Comparison of ENCODE assay signal across 24 cellular contexts in the genomic region with DNA sequence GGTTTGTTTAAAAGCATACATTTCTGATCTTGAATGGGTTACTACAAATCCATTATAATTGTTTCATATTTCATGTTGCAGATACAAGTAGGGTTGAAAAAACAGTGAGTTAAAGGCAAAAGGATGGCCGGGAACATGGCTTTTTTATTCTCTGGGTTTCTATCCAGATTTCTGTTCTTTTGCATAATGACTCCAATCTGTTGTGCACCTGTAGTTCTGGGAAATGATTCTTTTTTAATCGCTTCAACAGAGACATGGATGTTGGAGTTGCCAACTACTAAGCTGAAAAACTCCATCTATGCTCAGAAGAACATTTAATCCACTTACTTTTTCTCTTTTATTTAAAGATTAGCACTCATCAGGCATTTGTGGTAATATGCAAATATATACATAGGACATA.
"Had no signal": no experiment of that assay in that cellular context is flagged by ENCODE, and none has a peak within 500 bp of the region (broad histone marks: within the 10 kb centered on the region; RNA-seq: fewer than 3 reads in every experiment).

No MANE protein-coding gene starts in this region.

- H3K27ac Mint-ChIP-seq: activated naive CD4-positive, alpha-beta T cell treated with anti-CD3 and anti-CD28 coated beads, Interleukin-2, amount 10 ng/mL, durations not matched to agents 7 days and 5 days; activated naive CD8-positive, alpha-beta T cell treated with anti-CD3 and anti-CD28 coated beads, Interleukin-2, amount 10 ng/mL, durations not matched to agents 7 days and 5 days; activated T-cell treated with anti-CD3 and anti-CD28 coated beads, Interleukin-2, amount 50 U/mL, for 24 hours; nephron progenitor cell; T-helper 1 cell treated with Interleukin-12 subunit alpha and Interleukin-12 subunit beta and Interleukin-4 antibody, amounts not matched to agents 30 μg/mL and 1 μg/mL, for 36 hours had no signal

- H3K36me3 Mint-ChIP-seq: activated naive CD8-positive, alpha-beta T cell treated with anti-CD3 and anti-CD28 coated beads, Interleukin-2, amount 10 ng/mL, durations not matched to agents 7 days and 5 days had no signal

- H3K9me3 Mint-ChIP-seq: activated naive CD4-positive, alpha-beta T cell treated with anti-CD3 and anti-CD28 coated beads, Interleukin-2, amount 10 ng/mL, durations not matched to agents 7 days and 5 days; activated naive CD8-positive, alpha-beta T cell treated with anti-CD3 and anti-CD28 coated beads, Interleukin-2, amount 10 ng/mL, durations not matched to agents 7 days and 5 days; activated T-cell treated with anti-CD3 and anti-CD28 coated beads, Interleukin-2, amount 50 U/mL, for 24 hours; nephron progenitor cell; T-helper 1 cell treated with Interleukin-12 subunit alpha and Interleukin-12 subunit beta and Interleukin-4 antibody, amounts not matched to agents 30 μg/mL and 1 μg/mL, for 36 hours had no signal

- DNase-seq: activated CD4-positive, alpha-beta T cell treated with anti-CD3 and anti-CD28 coated beads for 48 hours; activated CD4-positive, alpha-beta T cell treated with anti-CD3 and anti-CD28 coated beads, Interleukin-2, amount 50 U/mL, for 48 hours; activated CD8-positive, alpha-beta memory T cell treated with anti-CD3 and anti-CD28 coated beads, Interleukin-2, amount 50 U/mL, for 48 hours; activated gamma-delta T cell; activated naive CD4-positive, alpha-beta T cell treated with anti-CD3 and anti-CD28 coated beads, Interleukin-2, amount 10 ng/mL, durations not matched to agents 7 days and 5 days; activated naive CD8-positive, alpha-beta T cell treated with anti-CD3 and anti-CD28 coated beads, Interleukin-2, amount 10 ng/mL, durations not matched to agents 7 days and 5 days; activated T-cell treated with anti-CD3 and anti-CD28 coated beads, Interleukin-2, amount 50 U/mL, for 24 hours; central memory CD4-positive, alpha-beta T cell; effector memory CD4-positive, alpha-beta T cell; left lung; nephron progenitor cell; ovary; right cardiac atrium; SK-N-SH; spleen; stimulated activated naive CD4-positive, alpha-beta T cell treated with Interleukin-2 at 50 U/mL for 16 hours; SW 1271; T1000; trophoblast cell; WERI-Rb-1 had no signal

- H3K4me3 Mint-ChIP-seq: activated naive CD4-positive, alpha-beta T cell treated with anti-CD3 and anti-CD28 coated beads, Interleukin-2, amount 10 ng/mL, durations not matched to agents 7 days and 5 days; activated T-cell treated with anti-CD3 and anti-CD28 coated beads, Interleukin-2, amount 50 U/mL, for 24 hours had no signal

- H3K4me3 ChIP-seq: ascending aorta, left lung, ovary, spleen, thoracic aorta, vagina had no signal

- H3K27ac ChIP-seq: WERI-Rb-1 had no signal
